ENCODE assay signal across 19 cellular contexts in the genomic region with DNA sequence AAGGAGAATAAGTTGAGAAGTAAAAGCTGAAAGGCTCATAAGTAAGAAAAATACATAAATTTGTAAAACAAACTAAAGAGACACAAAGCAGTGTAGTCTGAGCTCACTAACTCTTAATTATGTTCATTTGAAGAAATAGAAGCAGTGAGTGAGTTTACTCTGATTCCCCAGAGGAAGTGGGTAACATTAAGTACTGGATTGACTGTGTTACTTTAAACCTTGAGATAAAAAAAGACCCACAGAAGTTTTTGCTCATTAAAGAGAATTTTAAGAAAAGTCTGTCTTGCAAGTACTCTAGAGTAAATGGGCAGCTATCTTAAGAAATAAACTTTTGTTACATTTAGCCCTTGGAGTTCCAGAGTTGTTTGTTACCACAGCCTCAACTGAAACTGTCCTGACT.
A peak's percentile ranks its signal among the peaks of the same experiment; 100 is the strongest.
DNase-seq lines count a peak whose midpoint lies in the region; ATAC-seq and TF ChIP-seq lines count a peak whose summit lies in the region.
"Had no signal": no experiment of that assay in that cellular context is flagged by ENCODE, and none has a peak within 500 bp of the region (broad histone marks: within the 10 kb centered on the region; RNA-seq: fewer than 3 reads in every experiment).

No MANE protein-coding gene starts in this region.

- no peaks in the 10 kb centered on the region for H3K9me3 Mint-ChIP-seq in stimulated activated memory B cell treated with anti-CD40 and anti-IgM and Interleukin-4, amounts not matched to agents 10 μg/mL and 1 μg/mL and 100 μg/mL, for 72 hours

- H3K9me3 ChIP-seq in hepatocyte (ENCODE audit: low read depth), result no peaks in the 10 kb centered on the region
- H3K9me3 ChIP-seq: SJCRH30 had no signal

- H3K27me3 ChIP-seq in hepatocyte, result no peaks in the 10 kb centered on the region
- H3K27me3 ChIP-seq: SJCRH30 had no signal

- no peaks in the 10 kb centered on the region for H3K27me3 Mint-ChIP-seq in stimulated activated memory B cell treated with anti-CD40 and anti-IgM and Interleukin-4, amounts not matched to agents 10 μg/mL and 1 μg/mL and 100 μg/mL, for 72 hours
- H3K27me3 Mint-ChIP-seq: naive thymus-derived CD4-positive, alpha-beta T cell; stimulated activated naive B cell treated with anti-CD40 and anti-IgM and Interleukin-4, amounts not matched to agents 10 μg/mL and 1 μg/mL and 100 μg/mL, for 72 hours had no signal

- H3K27ac Mint-ChIP-seq in stimulated activated memory B cell treated with anti-CD40 and anti-IgM and Interleukin-4, amounts not matched to agents 10 μg/mL and 1 μg/mL and 100 μg/mL, for 72 hours, result no peak overlapping the region
- H3K27ac Mint-ChIP-seq: naive thymus-derived CD4-positive, alpha-beta T cell; stimulated activated naive B cell treated with anti-CD40 and anti-IgM and Interleukin-4, amounts not matched to agents 10 μg/mL and 1 μg/mL and 100 μg/mL, for 72 hours; T-helper 2 cell treated with Interferon-gamma antibody and Interleukin-4, amounts not matched to agents 5 μg/mL and 100 μg/mL, for 36 hours had no signal

- H3K36me3 Mint-ChIP-seq in stimulated activated memory B cell treated with anti-CD40 and anti-IgM and Interleukin-4, amounts not matched to agents 10 μg/mL and 1 μg/mL and 100 μg/mL, for 72 hours, result no peaks in the 10 kb centered on the region
- H3K36me3 Mint-ChIP-seq: naive thymus-derived CD4-positive, alpha-beta T cell; stimulated activated naive B cell treated with anti-CD40 and anti-IgM and Interleukin-4, amounts not matched to agents 10 μg/mL and 1 μg/mL and 100 μg/mL, for 72 hours had no signal

- H3K4me3 ChIP-seq in hepatocyte, result no peak overlapping the region
- H3K4me3 ChIP-seq: SJCRH30 had no signal

- H2AFZ ChIP-seq in hepatocyte, result no peak overlapping the region

- H3K36me3 ChIP-seq in hepatocyte (replicated peaks; ENCODE audit: insufficient read depth, low read depth), result no peaks in the 10 kb centered on the region
- H3K36me3 ChIP-seq: SJCRH30 had no signal

- no peak for TF ChIP-seq CTCF in hepatocyte (IDR thresholded peaks at IDR 0.05; ENCODE audit: poor library complexity)

- DNase-seq in hepatocyte (ENCODE audit: low spot score) (no peak), erythroblast (lab: John Stamatoyannopoulos, UW) (no peak), retina (no peak)
- DNase-seq: ACHN; activated gamma-delta T cell; amygdala; foreskin fibroblast; naive thymus-derived CD4-positive, alpha-beta T cell; NCI-H1436 treated with DMSO at 0.1 percent for 48 hours; NCI-H345; SJCRH30; stimulated activated naive B cell treated with anti-CD40 and anti-IgM and Interleukin-4, amounts not matched to agents 10 μg/mL and 1 μg/mL and 100 μg/mL, for 72 hours had no signal

- no peaks in the 10 kb centered on the region for H3K4me1 ChIP-seq in hepatocyte (ENCODE audit: insufficient read depth)

- H3K9me2 ChIP-seq in hepatocyte (replicated peaks; ENCODE audit: insufficient read depth), result no peaks in the 10 kb centered on the region

- no peaks in the 10 kb centered on the region for H3K79me2 ChIP-seq in hepatocyte

- H3K4me1 Mint-ChIP-seq in stimulated activated memory B cell treated with anti-CD40 and anti-IgM and Interleukin-4, amounts not matched to agents 10 μg/mL and 1 μg/mL and 100 μg/mL, for 72 hours, result no peaks in the 10 kb centered on the region
- H3K4me1 Mint-ChIP-seq: naive thymus-derived CD4-positive, alpha-beta T cell; stimulated activated naive B cell treated with anti-CD40 and anti-IgM and Interleukin-4, amounts not matched to agents 10 μg/mL and 1 μg/mL and 100 μg/mL, for 72 hours had no signal

- H3K27ac ChIP-seq in hepatocyte, result no peak overlapping the region
- H3K27ac ChIP-seq: SJCRH30 had no signal

- no peak for TF ChIP-seq POLR2A in erythroblast (IDR thresholded peaks at IDR 0.05; ENCODE audit: low read length)

- ATAC-seq in GM18508 (IDR thresholded peaks at IDR 0.05; ENCODE audit: insufficient read depth, unreplicated experiment), result peak; percentile 33
- peak; percentile 34 for ATAC-seq in GM19463 (IDR thresholded peaks at IDR 0.05; ENCODE audit: unreplicated experiment)
- ATAC-seq in HG02759 (IDR thresholded peaks at IDR 0.05; ENCODE audit: unreplicated experiment), result peak; percentile 50
- peak; percentile 43 for ATAC-seq in HG03442 (IDR thresholded peaks at IDR 0.05; ENCODE audit: unreplicated experiment)
- no peak for ATAC-seq in stimulated activated memory B cell treated with anti-CD40 and anti-IgM and Interleukin-4, amounts not matched to agents 10 μg/mL and 1 μg/mL and 100 μg/mL, for 72 hours
- ATAC-seq: activated CD4-positive, CD25-positive, alpha-beta regulatory T cell treated with anti-CD3 and anti-CD28 coated beads, Interleukin-2, amount 50 U/mL, for 24 hours; naive thymus-derived CD4-positive, alpha-beta T cell; stimulated activated naive B cell treated with anti-CD40 and anti-IgM and Interleukin-4, amounts not matched to agents 10 μg/mL and 1 μg/mL and 100 μg/mL, for 72 hours had no signal

- no peak overlapping the region for H3K4me2 ChIP-seq in hepatocyte

- H3K4me3 Mint-ChIP-seq in stimulated activated memory B cell treated with anti-CD40 and anti-IgM and Interleukin-4, amounts not matched to agents 10 μg/mL and 1 μg/mL and 100 μg/mL, for 72 hours, result no peak overlapping the region
- H3K4me3 Mint-ChIP-seq: naive thymus-derived CD4-positive, alpha-beta T cell; stimulated activated naive B cell treated with anti-CD40 and anti-IgM and Interleukin-4, amounts not matched to agents 10 μg/mL and 1 μg/mL and 100 μg/mL, for 72 hours; T-helper 2 cell treated with Interferon-gamma antibody and Interleukin-4, amounts not matched to agents 5 μg/mL and 100 μg/mL, for 36 hours had no signal

- no peaks in the 10 kb centered on the region for H4K20me1 ChIP-seq in hepatocyte (ENCODE audit: insufficient read depth, poor library complexity, severe bottlenecking)
